Comparison of ENCODE assay signal across 8 cellular contexts in genomic region chr19:9847087-9847671, GRCh38. TPM values are rescaled to one million over a fixed set of nuclear protein-coding genes. Genes with fewer than 3 reads are reported as not detected.
DNase-seq lines count a peak whose midpoint lies in the region; ATAC-seq lines count a peak whose summit lies in the region.

No MANE protein-coding gene starts in this region.

- peaks cover 11% of the 10 kb centered on the region for H3K4me1 Mint-ChIP-seq in activated T-cell treated with anti-CD3 and anti-CD28 coated beads, Interleukin-2, amount 50 U/mL, for 72 hours (ENCODE audit: low read depth)

- H3K4me3 Mint-ChIP-seq in activated T-cell treated with anti-CD3 and anti-CD28 coated beads, Interleukin-2, amount 50 U/mL, for 72 hours: no peak overlapping the region

- DNase-seq in GM04503 (ENCODE audit: low read depth): peak; percentile 73
- peak; percentile 26 for DNase-seq in NCI-H2171 (lab: John Stamatoyannopoulos, UW)
- peak; percentile 47 to 59 for DNase-seq in activated T-cell treated with anti-CD3 and anti-CD28 coated beads, Interleukin-2, amount 50 U/mL, for 72 hours
- peak; percentile 37 for DNase-seq in glomerular endothelial cell (ENCODE audit: extremely low read depth, low read depth, low spot score)
- peak; percentile 46 for DNase-seq in stimulated activated CD4-positive, alpha-beta T cell treated with anti-CD3 and anti-CD28 coated beads, Interleukin-12 subunit alpha, Interleukin-12 subunit beta, amount 100 ng/mL, for 4 hours
- DNase-seq in NCI-H1048 (lab: John Stamatoyannopoulos, UW): no peak
- no peak for DNase-seq in cerebellar nuclear complex (lab: John Stamatoyannopoulos, UW)

- no peaks in the 10 kb centered on the region for H3K9me3 Mint-ChIP-seq in activated T-cell treated with anti-CD3 and anti-CD28 coated beads, Interleukin-2, amount 50 U/mL, for 72 hours

- peaks cover 7 to 8% of the 10 kb centered on the region in 2 donors for H3K36me3 Mint-ChIP-seq in activated T-cell treated with anti-CD3 and anti-CD28 coated beads, Interleukin-2, amount 50 U/mL, for 72 hours (ENCODE audit: insufficient read depth in 2 of 2)

- no peaks in the 10 kb centered on the region for H3K27me3 Mint-ChIP-seq in activated T-cell treated with anti-CD3 and anti-CD28 coated beads, Interleukin-2, amount 50 U/mL, for 72 hours (ENCODE audit: low read depth)

- peak; percentile 80 to 81 for ATAC-seq in activated T-cell treated with anti-CD3 and anti-CD28 coated beads, Interleukin-2, amount 50 U/mL, for 72 hours (replicated peaks in 1 of 2)
- ATAC-seq in GM18907 (IDR thresholded peaks at IDR 0.05; ENCODE audit: unreplicated experiment): no peak

- H3K27ac Mint-ChIP-seq in activated T-cell treated with anti-CD3 and anti-CD28 coated beads, Interleukin-2, amount 50 U/mL, for 72 hours: no peak overlapping the region

RNA-seq across cellular contexts. Expression of gene PIN1, which starts 12.1 kb away (rescaled TPM):
- total RNA-seq in activated T-cell treated with anti-CD3 and anti-CD28 coated beads, Interleukin-2, amount 50 U/mL, for 72 hours: 10 to 100 TPM; 71.4 to 78.0 TPM
- total RNA-seq in glomerular endothelial cell: 128 and 139 TPM in 2 replicates

RNA-seq across cellular contexts. Expression of gene UBL5, which starts 19.5 kb away (rescaled TPM):
- total RNA-seq in activated T-cell treated with anti-CD3 and anti-CD28 coated beads, Interleukin-2, amount 50 U/mL, for 72 hours: 100 to 1,000 TPM; 167 to 171 TPM
- total RNA-seq in glomerular endothelial cell: 578 and 765 TPM in 2 replicates

RNA-seq across cellular contexts. Expression of gene FBXL12, which starts 28.3 kb away (rescaled TPM):
- total RNA-seq in activated T-cell treated with anti-CD3 and anti-CD28 coated beads, Interleukin-2, amount 50 U/mL, for 72 hours: 10 to 100 TPM; 34.1 to 36.9 TPM
- 22.1 and 27.5 TPM in 2 replicates for total RNA-seq in glomerular endothelial cell

Comparison
In these comparisons a context has a peak if more than half of its experiments do, and no peak if none do; other contexts are left out.
1. DNase-seq: peak in GM04503 (single experiment), NCI-H2171 (single experiment), activated T-cell treated with anti-CD3 and anti-CD28 coated beads, Interleukin-2, amount 50 U/mL, for 72 hours (2 of 2), glomerular endothelial cell (single experiment) and stimulated activated CD4-positive, alpha-beta T cell treated with anti-CD3 and anti-CD28 coated beads, Interleukin-12 subunit alpha, Interleukin-12 subunit beta, amount 100 ng/mL, for 4 hours (single experiment); none in NCI-H1048 (single experiment) and cerebellar nuclear complex (0 of 2).